ENCODE assay signal across 16 cellular contexts in genomic region chr6:6722195-6722594, GRCh38.
"Had no signal": no experiment of that assay in that cellular context is flagged by ENCODE, and none has a peak within 500 bp of the region (broad histone marks: within the 10 kb centered on the region; RNA-seq: fewer than 3 reads in every experiment).

No MANE protein-coding gene starts in this region.

- H3K9me3 ChIP-seq: esophagus muscularis mucosa, ovary, sigmoid colon, thoracic aorta had no signal

- H3K27ac ChIP-seq: ovary, thoracic aorta had no signal

- ATAC-seq: T-cell had no signal

- H3K9me3 Mint-ChIP-seq: central memory CD8-positive, alpha-beta T cell; endodermal cell; memory B cell; T-cell had no signal

- H3K27me3 ChIP-seq: esophagus muscularis mucosa, ovary, sigmoid colon had no signal

- H3K4me3 ChIP-seq: esophagus muscularis mucosa, ovary, sigmoid colon, thoracic aorta had no signal

- DNase-seq: activated CD4-positive, alpha-beta T cell treated with anti-CD3 and anti-CD28 coated beads, Interleukin-2, amount 50 U/mL, for 1 hour; activated CD4-positive, CD25-positive, alpha-beta regulatory T cell; activated naive CD4-positive, alpha-beta T cell treated with anti-CD3 and anti-CD28 coated beads, Interleukin-2, amount 50 U/mL, for 16 hours; activated T-cell treated with anti-CD3 and anti-CD28 coated beads, Interleukin-2, amount 50 U/mL, for 1 hour; dermis blood vessel endothelial cell; endodermal cell; foreskin fibroblast; ovary; sigmoid colon; stimulated activated CD4-positive, alpha-beta T cell treated with anti-CD3 and anti-CD28 coated beads, Interleukin-12 subunit alpha, Interleukin-12 subunit beta, amount 100 ng/mL, for 4 hours; stimulated activated naive CD4-positive, alpha-beta T cell treated with Interleukin-2 at 50 U/mL for 16 hours; T-cell had no signal

- H3K36me3 Mint-ChIP-seq: memory B cell, T-cell had no signal

- H3K27ac Mint-ChIP-seq: endodermal cell, memory B cell, T-cell had no signal

- H3K36me3 ChIP-seq: esophagus muscularis mucosa, ovary, sigmoid colon, thoracic aorta had no signal

- H3K4me3 Mint-ChIP-seq: central memory CD8-positive, alpha-beta T cell; endodermal cell; memory B cell; T-cell had no signal
